Comparison of ENCODE assay signal across 1 cellular context in the genomic region with DNA sequence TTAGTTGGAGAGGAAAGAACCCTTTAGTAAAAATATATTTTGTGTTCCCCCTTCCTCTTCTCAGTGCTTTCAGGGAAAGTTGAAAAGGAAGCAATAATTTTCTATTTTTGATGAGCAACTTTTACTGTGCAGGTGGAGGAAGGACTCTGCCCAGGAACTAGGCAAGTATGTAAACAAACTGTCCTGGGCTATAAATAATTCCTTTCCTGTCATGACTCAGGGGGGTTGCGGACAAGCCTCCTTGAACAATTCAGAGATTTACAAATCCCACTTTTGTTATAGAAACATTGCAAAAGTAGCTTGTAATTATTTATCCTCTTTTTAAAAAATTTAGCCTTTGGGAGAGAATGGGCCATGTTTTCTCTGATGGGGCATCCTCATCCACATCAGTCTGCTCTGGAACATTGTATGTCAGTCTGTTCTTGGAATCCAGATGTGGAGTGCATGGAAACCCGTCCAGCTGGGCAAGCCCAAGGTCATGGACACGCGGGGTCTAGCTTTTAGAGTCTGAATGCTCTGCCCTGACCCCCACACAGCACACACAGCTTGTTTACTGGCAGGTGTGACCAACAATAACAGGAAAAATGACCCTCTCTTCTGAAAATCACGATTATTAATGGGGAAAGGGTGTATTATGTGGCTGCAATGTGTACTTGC.
TF ChIP-seq lines count a peak whose summit lies in the region.

No MANE protein-coding gene starts in this region.

TF ChIP-seq in liver, 16 proteins besides CTCF, POLR2A, EP300 and RAD21 (continued from another document):
- TF ChIP-seq, protein P1, sequence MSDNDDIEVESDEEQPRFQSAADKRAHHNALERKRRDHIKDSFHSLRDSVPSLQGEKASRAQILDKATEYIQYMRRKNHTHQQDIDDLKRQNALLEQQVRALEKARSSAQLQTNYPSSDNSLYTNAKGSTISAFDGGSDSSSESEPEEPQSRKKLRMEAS (IDR thresholded peaks at IDR 0.05): peak; percentile 39
- TF ChIP-seq RXRA (IDR thresholded peaks at IDR 0.05): peak in 1 of 2 donors; percentile 55
- peak; percentile 60 to 75 for TF ChIP-seq HNF4A (conservative IDR thresholded peaks at IDR 0.05)
- TF ChIP-seq REST (IDR thresholded peaks at IDR 0.05): no peak
- peak; percentile 18 for TF ChIP-seq FOXA2 (IDR thresholded peaks at IDR 0.05)
- TF ChIP-seq ZBTB33 (IDR thresholded peaks at IDR 0.05): no peak
- TF ChIP-seq, protein P2, sequence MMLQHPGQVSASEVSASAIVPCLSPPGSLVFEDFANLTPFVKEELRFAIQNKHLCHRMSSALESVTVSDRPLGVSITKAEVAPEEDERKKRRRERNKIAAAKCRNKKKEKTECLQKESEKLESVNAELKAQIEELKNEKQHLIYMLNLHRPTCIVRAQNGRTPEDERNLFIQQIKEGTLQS (IDR thresholded peaks at IDR 0.05): no peak
- TF ChIP-seq TAF1 (conservative IDR thresholded peaks at IDR 0.05): no peak
